In the genomic region with DNA sequence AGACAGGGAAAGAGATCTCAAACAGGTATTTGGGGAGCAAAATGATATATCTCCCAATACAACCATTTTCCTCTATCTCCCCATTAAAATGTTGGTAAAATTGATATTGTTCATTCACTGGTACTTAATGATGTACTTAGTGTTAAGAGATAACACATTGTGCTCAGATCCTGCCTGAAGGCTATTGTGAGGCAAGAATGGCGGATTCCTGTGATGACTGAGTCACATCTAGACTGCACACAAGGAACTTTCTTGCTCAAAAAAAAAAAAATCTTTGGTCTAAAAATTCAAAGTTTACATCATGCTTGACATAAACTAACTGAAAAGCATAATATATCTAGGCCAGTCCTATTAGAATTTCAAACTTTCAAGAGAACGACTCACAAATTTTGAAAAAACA, we compare ENCODE assay signal across 22 cellular contexts.
A peak's percentile ranks its signal among the peaks of the same experiment; 100 is the strongest.
DNase-seq lines count a peak whose midpoint lies in the region; ATAC-seq, FAIRE-seq and TF ChIP-seq lines count a peak whose summit lies in the region.
"Had no signal": no experiment of that assay in that cellular context is flagged by ENCODE, and none has a peak within 500 bp of the region (broad histone marks: within the 10 kb centered on the region; RNA-seq: fewer than 3 reads in every experiment).

No MANE protein-coding gene starts in this region.

- no peak for ATAC-seq in esophagus mucosa

- no peaks in the 10 kb centered on the region for H3K36me3 ChIP-seq in bronchial epithelial cell (ENCODE audit: control insufficient read depth, insufficient read depth, low read length)

- H3K4me3 ChIP-seq in bronchial epithelial cell (ENCODE audit: low read depth, low read length) (no peak overlapping the region), fibroblast of villous mesenchyme (ENCODE audit: low read depth, low read length) (no peak overlapping the region)
- H3K4me3 ChIP-seq: GM23248 had no signal

- DNase-seq in ELR (ENCODE audit: low read depth) = peak; percentile 37
- DNase-seq in MV-4-11 (lab: John Stamatoyannopoulos, UW) = peak; percentile 1
- DNase-seq in bronchial epithelial cell (ENCODE audit: low read depth) = peak; percentile 86
- DNase-seq in fibroblast of villous mesenchyme (ENCODE audit: low read depth) = peak; percentile 6
- DNase-seq in GM19240 (ENCODE audit: insufficient read length, low spot score) = no peak
- DNase-seq in NCI-H1694 treated with DMSO at 0.1 percent for 48 hours (lab: John Stamatoyannopoulos, UW) = no peak
- DNase-seq in AML-193 (lab: John Stamatoyannopoulos, UW) = no peak
- DNase-seq: Calu3; CD8-positive, alpha-beta memory T cell; DMS153; GDM1; GM23248; HCEC 1CT; NCI-H1417 treated with DMSO at 0.1 percent for 48 hours; NCI-H2029; NCI-H345; NCI-H524 treated with DMSO at 0.1 percent for 48 hours; SHP77 had no signal

- FAIRE-seq in bronchial epithelial cell (lab: Jason Lieb, UNC) = no peak
- FAIRE-seq: GM19239, HTR-8/SVneo, RCC 7860 had no signal

- TF ChIP-seq CTCF in bronchial epithelial cell (IDR thresholded peaks at IDR 0.05; ENCODE audit: insufficient read depth, low read length, severe bottlenecking) (no peak), fibroblast of villous mesenchyme (IDR thresholded peaks at IDR 0.05; ENCODE audit: insufficient read depth, low read depth, low read length) (no peak)

- H3K27me3 ChIP-seq in bronchial epithelial cell (ENCODE audit: control insufficient read depth, insufficient read depth, low read length) = no peaks in the 10 kb centered on the region

Comparison
In these comparisons a context has a peak if more than half of its experiments do, and no peak if none do; other contexts are left out.
1. DNase-seq: peak in ELR (single experiment), MV-4-11 (single experiment), bronchial epithelial cell (single experiment) and fibroblast of villous mesenchyme (single experiment); none in GM19240 (single experiment), NCI-H1694 treated with DMSO at 0.1 percent for 48 hours (single experiment) and AML-193 (0 of 2).